9 cellular contexts compared by ENCODE assay signal in the genomic region with DNA sequence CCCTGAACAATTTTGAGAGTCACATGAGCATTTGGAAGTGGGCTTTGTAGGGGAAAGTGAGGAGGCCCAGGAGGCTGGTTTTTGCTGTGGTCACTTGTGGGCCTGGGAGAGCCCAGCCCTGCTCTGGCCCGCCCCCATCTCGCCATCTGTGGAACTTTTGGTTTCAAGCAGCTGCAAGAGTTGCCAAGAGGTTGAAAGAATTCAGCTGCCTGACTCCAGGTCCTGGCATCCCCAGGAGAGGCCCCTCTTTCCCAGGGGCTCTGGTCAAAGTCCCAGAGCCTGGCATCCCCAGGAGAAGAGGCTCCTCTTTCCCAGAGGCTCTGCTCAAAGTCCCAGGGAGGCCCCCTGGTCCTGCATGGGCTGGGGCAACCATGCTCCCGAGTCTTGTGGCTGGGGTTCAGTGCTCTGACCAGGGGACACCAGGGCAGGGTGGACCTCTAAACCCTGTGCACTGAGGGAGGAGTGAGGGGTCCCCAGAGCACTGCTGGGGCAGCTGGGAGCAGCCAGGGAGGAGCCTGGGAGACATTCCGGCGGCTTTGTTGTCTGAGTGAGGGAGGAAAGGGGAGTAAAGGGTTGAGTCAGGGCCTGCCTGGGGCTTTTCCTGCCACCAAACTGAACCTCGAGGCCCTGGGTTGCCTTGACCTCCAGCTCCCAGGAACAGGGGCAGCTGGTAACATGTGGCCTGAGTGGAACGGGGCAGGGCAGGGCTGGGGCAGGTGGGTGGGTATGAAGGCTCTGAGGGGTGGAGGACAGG. TPM values are rescaled to one million over a fixed set of nuclear protein-coding genes. Genes with fewer than 3 reads are reported as not detected.
DNase-seq lines count a peak whose midpoint lies in the region; ATAC-seq, FAIRE-seq and TF ChIP-seq lines count a peak whose summit lies in the region.
"Had no signal": no experiment of that assay in that cellular context is flagged by ENCODE, and none has a peak within 500 bp of the region (broad histone marks: within the 10 kb centered on the region; RNA-seq: fewer than 3 reads in every experiment).

No MANE protein-coding gene starts in this region.

- H2BK5ac ChIP-seq in H1 (ENCODE audit: low read depth, low read length) = no peak overlapping the region

- H3K27ac Mint-ChIP-seq in T-helper 1 cell treated with Interleukin-12 subunit alpha and Interleukin-12 subunit beta and Interleukin-4 antibody, amounts not matched to agents 30 μg/mL and 1 μg/mL, for 36 hours = peak overlapping the region; percentile 45

- POLR2A ChIA-PET in H1 (lab: Charles Lee; ENCODE audit: partially characterized antibody) = interaction anchor here (0.6 to 0.8 kb wide), 2 partner anchors 77 to 328 kb away, joined by 3 to 4 read pairs; partner anchors contain the start of gene BMS1

- no peaks in the 10 kb centered on the region for H4K20me1 ChIP-seq in H1 (replicated peaks in 1 of 2; ENCODE audit: control insufficient read depth in 1 of 2, insufficient read depth in 2 of 2, low read length in 2 of 2)

- H3K4me3 ChIP-seq in H1 (ENCODE audit: extremely low read depth in 1 of 4, insufficient read depth in 2 of 4, low read depth in 3 of 4, low read length in 4 of 4) (no peak overlapping the region), testis (no peak overlapping the region), coronary artery (no peak overlapping the region)

- no peak overlapping the region for H2BK15ac ChIP-seq in H1 (ENCODE audit: low read length)

- H3K27ac ChIP-seq in H1 (ENCODE audit: low read depth, low read length) (no peak overlapping the region), testis (no peak overlapping the region), coronary artery (no peak overlapping the region)
- H3K27ac ChIP-seq: 22Rv1 had no signal

- no peak overlapping the region for H3K4me3 Mint-ChIP-seq in T-helper 1 cell treated with Interleukin-12 subunit alpha and Interleukin-12 subunit beta and Interleukin-4 antibody, amounts not matched to agents 30 μg/mL and 1 μg/mL, for 36 hours

- no peaks in the 10 kb centered on the region for H3K79me2 ChIP-seq in H1 (ENCODE audit: control insufficient read depth in 1 of 2, insufficient read depth in 2 of 2, low read length in 2 of 2)

- H3K4ac ChIP-seq in H1 (replicated peaks; ENCODE audit: insufficient read length, low read depth, low read length) = no peak overlapping the region

- H4K8ac ChIP-seq in H1 (ENCODE audit: extremely low read depth, insufficient read depth, low read length) = peak overlapping the region; percentile 43; the same call in 1 of the 2 replicates

- intact Hi-C loops in testis (cut with DNase I; ENCODE audit: low total_unique reads) = no loop called here

- FAIRE-seq in H1 (lab: Jason Lieb, UNC) = no peak

- no peaks in the 10 kb centered on the region for H3K9me3 Mint-ChIP-seq in T-helper 1 cell treated with Interleukin-12 subunit alpha and Interleukin-12 subunit beta and Interleukin-4 antibody, amounts not matched to agents 30 μg/mL and 1 μg/mL, for 36 hours

- no peaks in the 10 kb centered on the region for H3K27me3 Mint-ChIP-seq in T-helper 1 cell treated with Interleukin-12 subunit alpha and Interleukin-12 subunit beta and Interleukin-4 antibody, amounts not matched to agents 30 μg/mL and 1 μg/mL, for 36 hours (ENCODE audit: low read depth)

- TF ChIP-seq POLR2A in H1 (IDR thresholded peaks at IDR 0.05; ENCODE audit: control extremely low read depth in 1 of 2, low read depth in 2 of 2, low read length in 2 of 2) (no peak), testis (IDR thresholded peaks at IDR 0.05) (no peak)

- TF ChIP-seq RAD21 in H1 (IDR thresholded peaks at IDR 0.05 in 1 of 2, conservative IDR thresholded peaks at IDR 0.05 in 1 of 2; ENCODE audit: low read depth in 2 of 2, low read length in 2 of 2) = no peak

- no peak for TF ChIP-seq CTCF in H1 (IDR thresholded peaks at IDR 0.05; ENCODE audit: control extremely low read depth in 1 of 3, insufficient read depth in 1 of 3, low read depth in 1 of 3, low read length in 3 of 3)
- no peak for TF ChIP-seq CTCF in testis (IDR thresholded peaks at IDR 0.05)
- no peak for TF ChIP-seq CTCF in coronary artery (IDR thresholded peaks at IDR 0.05)

- H3K27me3 ChIP-seq in H1 (replicated peaks in 1 of 4; ENCODE audit: control insufficient read depth in 3 of 4, extremely low read depth in 1 of 4, insufficient read depth in 3 of 4, low read length in 3 of 4) = no peaks in the 10 kb centered on the region
- H3K27me3 ChIP-seq in testis = no peaks in the 10 kb centered on the region

- no peak overlapping the region for H3K18ac ChIP-seq in H1 (ENCODE audit: extremely low read depth, low read length)

- peak; percentile 72 for ATAC-seq in HG03066 (IDR thresholded peaks at IDR 0.05; ENCODE audit: low read depth, unreplicated experiment)

- no peaks in the 10 kb centered on the region for H3K79me1 ChIP-seq in H1 (ENCODE audit: low read depth, low read length)

- no peak overlapping the region for H3K9ac ChIP-seq in H1 (replicated peaks in 1 of 4; ENCODE audit: extremely low read depth in 1 of 4, low read depth in 3 of 4, low read length in 3 of 4)

- no peak overlapping the region for H3K4me2 ChIP-seq in H1 (ENCODE audit: insufficient read depth in 1 of 2, low read depth in 2 of 2, low read length in 2 of 2)

- H3K9me3 ChIP-seq in H1 (ENCODE audit: insufficient read depth in 2 of 2, low read depth in 1 of 2, low read length in 1 of 2) = no peaks in the 10 kb centered on the region
- no peaks in the 10 kb centered on the region for H3K9me3 ChIP-seq in testis

- 88% methylated on average over 5 of the region's 7 CpGs; no CpG with 5 or more reads in 1 of the 2 experiments for WGBS in H1 (ENCODE audit: extremely low coverage in 1 of 2, insufficient coverage in 1 of 2, insufficient read length in 1 of 2, insufficient replicate concordance in 2 of 2, low coverage in 1 of 2, low lambda C conversion rate in 2 of 2, missing lambda C conversion rate in 1 of 2), 2 experiments
- 56 to 63% methylated on average over 7 of the region's 7 CpGs for WGBS in testis, 2 donors

- no peaks in the 10 kb centered on the region for H3K36me3 Mint-ChIP-seq in T-helper 1 cell treated with Interleukin-12 subunit alpha and Interleukin-12 subunit beta and Interleukin-4 antibody, amounts not matched to agents 30 μg/mL and 1 μg/mL, for 36 hours (ENCODE audit: low read depth)

- H2BK20ac ChIP-seq in H1 (ENCODE audit: low read length) = no peak overlapping the region

- no peak overlapping the region for H4K5ac ChIP-seq in H1 (ENCODE audit: insufficient read length, low read depth, low read length)

- H2BK120ac ChIP-seq in H1 (replicated peaks; ENCODE audit: low read depth, low read length) = no peak overlapping the region

- no peaks in the 10 kb centered on the region for H3K23me2 ChIP-seq in H1 (ENCODE audit: low read depth, low read length)

- H3K4me1 ChIP-seq in H1 (replicated peaks in 1 of 4; ENCODE audit: control insufficient read depth in 3 of 4, insufficient read depth in 4 of 4, low read length in 3 of 4) = peaks cover 0 to 4% (median 0%) of the 10 kb centered on the region in 4 experiments; a peak in 2 of 7 replicates
- H3K4me1 ChIP-seq in testis = no peaks in the 10 kb centered on the region

- H3K23ac ChIP-seq in H1 (ENCODE audit: insufficient read length) = no peak overlapping the region

- H3K36me3 ChIP-seq in H1 (ENCODE audit: control insufficient read depth in 2 of 4, insufficient read depth in 4 of 4, low read length in 3 of 4) = no peaks in the 10 kb centered on the region
- H3K36me3 ChIP-seq in testis (ENCODE audit: low read depth, missing control alignments) = no peaks in the 10 kb centered on the region

- H4K91ac ChIP-seq in H1 (replicated peaks; ENCODE audit: insufficient read length, low read length) = no peak overlapping the region

- TF ChIP-seq EP300 in H1 (IDR thresholded peaks at IDR 0.05; ENCODE audit: borderline replicate concordance in 1 of 2, low read depth in 2 of 2, low read length in 2 of 2) = no peak

- no peak overlapping the region; the same call in 1 of the 2 replicates for H2AK5ac ChIP-seq in H1 (ENCODE audit: low read depth, low read length)

- no peak overlapping the region for H2AFZ ChIP-seq in H1 (ENCODE audit: low read length)

- H3K4me1 Mint-ChIP-seq in T-helper 1 cell treated with Interleukin-12 subunit alpha and Interleukin-12 subunit beta and Interleukin-4 antibody, amounts not matched to agents 30 μg/mL and 1 μg/mL, for 36 hours (ENCODE audit: low read depth) = peaks cover 17% of the 10 kb centered on the region

- H3K14ac ChIP-seq in H1 (ENCODE audit: insufficient read length) = no peak overlapping the region

- CTCF ChIA-PET in H1 (lab: Charles Lee; ENCODE audit: partially characterized antibody) = interaction anchor here (0.8 to 2.9 kb wide), 3 partner anchors 31 to 245 kb away, joined by 3 to 10 read pairs (median 3); no protein-coding TSS in a partner anchor

- DNase-seq in T-helper 1 cell (no peak), H1 (ENCODE audit: low read depth in 1 of 2, low spot score in 2 of 2) (no peak), testis (peak; percentile 44), amygdala (lab: John Stamatoyannopoulos, UW) (no peak), nucleus accumbens (lab: John Stamatoyannopoulos, UW) (no peak), coronary artery (ENCODE audit: low spot score) (no peak)

- H2BK12ac ChIP-seq in H1 (ENCODE audit: low read depth, low read length) = no peak overlapping the region

- no peak overlapping the region for H3K56ac ChIP-seq in H1 (replicated peaks; ENCODE audit: insufficient read length, low read depth, low read length)

RNA-seq across cellular contexts. Expression of gene CSGALNACT2, which starts 27.8 kb away (rescaled TPM):
- 5.3 and 5.7 TPM in 2 replicates for total RNA-seq in H1 (2021; fragmentation: NEBNext Ultra II Directional; extraction: Animal tissue kit (Norgen Biotek cat#: 25700))
- polyA plus RNA-seq in H1 (2011; rRNA removed) = 1.8 and 2.6 TPM in 2 replicates
- polyA plus RNA-seq in H1 (2011; cell fraction: cytosol; rRNA removed) = 3.2 TPM
- 1.9 TPM for polyA plus RNA-seq in H1 (2011; cell fraction: nucleus; rRNA removed)
- 2.4 to 4.0 TPM (median 2.7 TPM) in 4 replicates for polyA plus RNA-seq in H1 (2012, experiment 1 of 2)
- polyA plus RNA-seq in H1 (2012, experiment 2 of 2) = 0.38 TPM
- 5.4 TPM for polyA plus RNA-seq in H1 (2013, experiment 1 of 2)
- 5.1 TPM for polyA plus RNA-seq in H1 (2013, experiment 2 of 2)
- 3.4 and 4.1 TPM in 2 replicates for polyA minus RNA-seq in H1 (2011; rRNA and poly(A)+ RNA removed)
- 1.5 TPM for polyA minus RNA-seq in H1 (2011; cell fraction: cytosol; rRNA and poly(A)+ RNA removed)
- polyA minus RNA-seq in H1 (2011; cell fraction: nucleus; rRNA and poly(A)+ RNA removed) = 5.9 TPM
- 10 to 100 TPM; 16.7 to 17.9 TPM for total RNA-seq in testis
- 13.9 TPM for polyA plus RNA-seq in testis (ENCODE audit: insufficient read depth, low read depth, low replicate concordance)

RNA-seq across cellular contexts. Expression of gene RET, which starts 33.6 kb away (rescaled TPM):
- total RNA-seq in H1 (2021; fragmentation: NEBNext Ultra II Directional; extraction: Animal tissue kit (Norgen Biotek cat#: 25700)) = 8.4 TPM in 2 replicates
- polyA plus RNA-seq in H1 (2011; rRNA removed) (6.7 and 10.4 TPM in 2 replicates), testis (ENCODE audit: insufficient read depth, low read depth, low replicate concordance) (5.1 TPM)
- 6.4 TPM for polyA plus RNA-seq in H1 (2011; cell fraction: cytosol; rRNA removed)
- 16.4 TPM for polyA plus RNA-seq in H1 (2011; cell fraction: nucleus; rRNA removed)
- polyA plus RNA-seq in H1 (2012, experiment 1 of 2) = 5.8 to 8.4 TPM (median 8.3 TPM) in 4 replicates
- 5.1 TPM for polyA plus RNA-seq in H1 (2012, experiment 2 of 2)
- 8.0 TPM for polyA plus RNA-seq in H1 (2013, experiment 1 of 2)
- polyA plus RNA-seq in H1 (2013, experiment 2 of 2) = 7.6 TPM
- 3.6 and 5.9 TPM in 2 replicates for polyA minus RNA-seq in H1 (2011; rRNA and poly(A)+ RNA removed)
- polyA minus RNA-seq in H1 (2011; cell fraction: cytosol; rRNA and poly(A)+ RNA removed) = 7.3 TPM
- 9.4 TPM for polyA minus RNA-seq in H1 (2011; cell fraction: nucleus; rRNA and poly(A)+ RNA removed)
- total RNA-seq in testis = 1 to 10 TPM; 7.3 to 9.5 TPM
